8 cellular contexts compared by ENCODE assay signal in the genomic region with DNA sequence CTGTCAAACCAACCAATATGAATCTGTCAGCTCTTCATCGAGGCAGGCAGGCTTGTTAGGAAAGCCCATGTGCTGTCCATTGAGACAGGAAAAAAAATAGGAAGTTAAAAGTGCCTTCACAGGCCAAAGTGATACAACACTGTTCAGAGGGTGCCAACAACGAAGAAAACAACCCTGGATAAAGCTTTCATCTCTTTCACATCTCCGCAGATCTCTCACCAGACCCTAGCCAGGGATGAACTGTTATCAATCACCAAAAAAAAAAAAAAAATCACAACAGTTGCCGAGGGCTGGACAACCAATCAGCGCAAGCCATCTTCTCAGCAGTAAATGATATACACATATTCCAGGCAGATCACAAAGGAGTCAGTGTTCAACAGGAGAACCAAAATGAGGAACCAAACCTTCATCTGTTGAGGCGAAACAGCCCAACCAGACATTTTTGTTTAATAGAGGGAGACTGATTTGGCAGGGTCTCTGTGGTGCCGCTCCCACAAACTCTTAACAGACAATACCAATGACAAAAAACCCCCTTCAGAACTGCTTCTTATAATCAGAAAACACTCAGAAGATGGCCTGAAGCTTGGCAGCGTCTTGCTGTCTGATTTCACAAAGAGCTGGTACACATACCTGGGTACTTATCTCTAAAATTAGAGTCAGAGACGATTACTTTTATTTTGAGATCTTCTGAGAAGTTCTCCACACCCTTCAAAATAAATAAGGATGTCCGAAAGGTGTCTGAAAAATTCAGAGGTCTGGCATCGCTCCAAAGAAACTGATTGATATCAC. TPM values are rescaled to one million over a fixed set of nuclear protein-coding genes. Genes with fewer than 3 reads are reported as not detected.
A peak's percentile ranks its signal among the peaks of the same experiment; 100 is the strongest.
DNase-seq lines count a peak whose midpoint lies in the region; ATAC-seq and TF ChIP-seq lines count a peak whose summit lies in the region.

No MANE protein-coding gene starts in this region.

- H3K4me1 Mint-ChIP-seq in neural progenitor cell, result peaks cover 56% of the 10 kb centered on the region

- H3K4me3 Mint-ChIP-seq in neural progenitor cell, result peak overlapping the region; percentile 91

- H3K9me3 ChIP-seq in ES-I3 (ENCODE audit: control insufficient read depth, insufficient read depth, low read length) (no peaks in the 10 kb centered on the region), neural progenitor cell (ENCODE audit: low read depth) (no peaks in the 10 kb centered on the region)

- H3K79me2 ChIP-seq in neural progenitor cell (ENCODE audit: low read depth), result peaks cover 52% of the 10 kb centered on the region

- no peaks in the 10 kb centered on the region for H3K9me3 Mint-ChIP-seq in neural progenitor cell

- peak overlapping the region; percentile 99 for H3K4me2 ChIP-seq in neural progenitor cell

- H3K4me3 ChIP-seq in neural progenitor cell, result peak overlapping the region; percentile 82

- peaks cover 22% of the 10 kb centered on the region for H3F3A ChIP-seq in neural progenitor cell (ENCODE audit: low read depth)

- H3K27ac ChIP-seq in caudate nucleus (ENCODE audit: low read depth, low read length), result peak overlapping the region; percentile 5
- H3K27ac ChIP-seq in neural progenitor cell, result no peak overlapping the region

- H3K4me1 ChIP-seq in ES-I3 (ENCODE audit: insufficient read depth, low read length) (peaks cover 59% of the 10 kb centered on the region), neural progenitor cell (peaks cover 21% of the 10 kb centered on the region)

- H3K27ac Mint-ChIP-seq in neural progenitor cell, result no peak overlapping the region

- H3K27me3 ChIP-seq in neural progenitor cell, result no peaks in the 10 kb centered on the region

- peak; percentile 49 for DNase-seq in MV-4-11 (lab: John Stamatoyannopoulos, UW)
- no peak for DNase-seq in caudate nucleus (lab: John Stamatoyannopoulos, UW)
- no peak for DNase-seq in neural progenitor cell (ENCODE audit: low spot score)
- no peak for DNase-seq in NCI-H524 (lab: John Stamatoyannopoulos, UW)
- no peak for DNase-seq in NCI-H187 (lab: John Stamatoyannopoulos, UW)

- TF ChIP-seq CTCF in neural progenitor cell (IDR thresholded peaks at IDR 0.05), result no peak

- H3K36me3 ChIP-seq in ES-I3 (ENCODE audit: insufficient read depth, low read length) (no peaks in the 10 kb centered on the region; the same call in 1 of the 2 replicates), neural progenitor cell (no peaks in the 10 kb centered on the region)

- peaks cover 3% of the 10 kb centered on the region for H3K27me3 Mint-ChIP-seq in neural progenitor cell (ENCODE audit: insufficient read depth, low read depth)

- H3K36me3 Mint-ChIP-seq in neural progenitor cell, result peaks cover 5% of the 10 kb centered on the region

- H2AFZ ChIP-seq in neural progenitor cell (replicated peaks), result no peak overlapping the region

- H3K9ac ChIP-seq in ES-I3 (ENCODE audit: low read depth, low read length) (peak overlapping the region; percentile 60; the same call in 1 of the 2 replicates), neural progenitor cell (no peak overlapping the region)

- H4K20me1 ChIP-seq in neural progenitor cell (ENCODE audit: low read depth), result peaks cover 63% of the 10 kb centered on the region

- no peak for ATAC-seq in GM21723 (IDR thresholded peaks at IDR 0.05; ENCODE audit: unreplicated experiment)
- ATAC-seq in esophagus mucosa, result no peak

RNA-seq across cellular contexts. Expression of a gene that starts 1.9 kb away (rescaled TPM):
- total RNA-seq in neural progenitor cell (ENCODE audit: low replicate concordance) (0.34 and 2.7 TPM in 2 replicates), esophagus mucosa (6.3 TPM)

RNA-seq across cellular contexts. Expression of a gene that starts 53.1 kb away (rescaled TPM):
- not detected in 2 replicates for total RNA-seq in neural progenitor cell (ENCODE audit: low replicate concordance)
- total RNA-seq in esophagus mucosa, result 0.24 TPM
